1 cellular context compared by ENCODE assay signal in genomic region chr12:4137015-4137414, GRCh38.
TF ChIP-seq lines count a peak whose summit lies in the region.

No MANE protein-coding gene starts in this region.

TF ChIP-seq in A549, 52 proteins besides CTCF, POLR2A, EP300 and RAD21 (continued from another document):
- TF ChIP-seq HMGXB4 (CRISPR knock-in tag; IDR thresholded peaks at IDR 0.05; ENCODE audit: borderline replicate concordance) (no peak), USF2 (IDR thresholded peaks at IDR 0.05) (peak; percentile 47)
